In genomic region chr16:88530858-88531203, GRCh38 we compare ENCODE assay signal across 24 cellular contexts. TPM values are rescaled to one million over a fixed set of nuclear protein-coding genes. Genes with fewer than 3 reads are reported as not detected.
DNase-seq lines count a peak whose midpoint lies in the region; ATAC-seq and TF ChIP-seq lines count a peak whose summit lies in the region.
"Had no signal": no experiment of that assay in that cellular context is flagged by ENCODE, and none has a peak within 500 bp of the region (broad histone marks: within the 10 kb centered on the region; RNA-seq: fewer than 3 reads in every experiment).

No MANE protein-coding gene starts in this region.

- H3K27ac Mint-ChIP-seq in activated CD4-positive, alpha-beta T cell treated with anti-CD3 and anti-CD28 coated beads, Interleukin-2, amount 10 ng/mL, durations not matched to agents 24 days and 14 days: peak overlapping the region; percentile 57
- H3K27ac Mint-ChIP-seq in nephron: peak overlapping the region; percentile 20 to 87 (median 83)
- H3K27ac Mint-ChIP-seq: activated CD4-positive, alpha-beta memory T cell treated with anti-CD3 and anti-CD28 coated beads for 36 hours; activated naive CD4-positive, alpha-beta T cell treated with anti-CD3 and anti-CD28 coated beads, Interleukin-2, amount 10 ng/mL, durations not matched to agents 7 days and 5 days; activated T-helper 1 cell treated with anti-CD3 and anti-CD28 coated beads, Interleukin-12 subunit alpha, Interleukin-12 subunit beta, Interleukin-2, Interleukin-4 antibody, amounts not matched to agents 30 ng/mL and 10 ng/mL and 1 ng/mL, durations not matched to agents 14 hours and 24 hours and 36 hours; dendritic cell treated with granulocyte-macrophage colony-stimulating factor and Interleukin-4, amounts not matched to agents 40 ng/mL and 50 ng/mL, for 4 days had no signal

- no peak for ATAC-seq in GM19452 (IDR thresholded peaks at IDR 0.05; ENCODE audit: unreplicated experiment)
- no peak for ATAC-seq in GM21825 (IDR thresholded peaks at IDR 0.05; ENCODE audit: unreplicated experiment)
- ATAC-seq in HG03039 (IDR thresholded peaks at IDR 0.05; ENCODE audit: unreplicated experiment): no peak
- ATAC-seq: left lobe of liver; SK-N-SH treated with all-trans-retinoic acid at 6 μM for 48 hours; stimulated activated naive CD8-positive, alpha-beta T cell treated with anti-CD3 and anti-CD28 coated beads, Interleukin-15, Interleukin-2, amounts not matched to agents 100 U/mL and 50 U/mL, for 24 hours had no signal

- intact Hi-C loops in activated CD4-positive, alpha-beta T cell treated with anti-CD3 and anti-CD28 coated beads, Interleukin-2, amount 10 ng/mL, durations not matched to agents 24 days and 14 days (cut with micrococcal nuclease): loop anchor here (5.0 to 10.0 kb wide), 2 partner anchors 74 to 576 kb away; partner anchors contain the start of gene BANP

- H3K4me3 ChIP-seq in NB4 (ENCODE audit: low read depth, low read length): no peak overlapping the region
- H3K4me3 ChIP-seq: esophagus squamous epithelium, thoracic aorta had no signal

- TF ChIP-seq CTCF in NB4 (IDR thresholded peaks at IDR 0.05; ENCODE audit: low read depth, low read length) (no peak), nephron (IDR thresholded peaks at IDR 0.05; ENCODE audit: unreplicated experiment in 3 of 3) (no peak)

- H3K27me3 Mint-ChIP-seq in activated CD4-positive, alpha-beta T cell treated with anti-CD3 and anti-CD28 coated beads, Interleukin-2, amount 10 ng/mL, durations not matched to agents 24 days and 14 days: no peaks in the 10 kb centered on the region
- no peaks in the 10 kb centered on the region for H3K27me3 Mint-ChIP-seq in nephron (ENCODE audit: low read depth)
- H3K27me3 Mint-ChIP-seq: activated CD4-positive, alpha-beta memory T cell treated with anti-CD3 and anti-CD28 coated beads for 36 hours; activated naive CD4-positive, alpha-beta T cell treated with anti-CD3 and anti-CD28 coated beads, Interleukin-2, amount 10 ng/mL, durations not matched to agents 7 days and 5 days; naive B cell had no signal

- peaks cover 4% of the 10 kb centered on the region for H3K36me3 Mint-ChIP-seq in activated CD4-positive, alpha-beta T cell treated with anti-CD3 and anti-CD28 coated beads, Interleukin-2, amount 10 ng/mL, durations not matched to agents 24 days and 14 days (ENCODE audit: low read depth)
- H3K36me3 Mint-ChIP-seq in nephron (ENCODE audit: low read depth): peaks cover 6% of the 10 kb centered on the region
- H3K36me3 Mint-ChIP-seq: naive B cell had no signal

- H3K4me3 Mint-ChIP-seq in activated CD4-positive, alpha-beta T cell treated with anti-CD3 and anti-CD28 coated beads, Interleukin-2, amount 10 ng/mL, durations not matched to agents 24 days and 14 days: no peak overlapping the region
- peak overlapping the region; percentile 67 to 74 (median 70) for H3K4me3 Mint-ChIP-seq in nephron
- H3K4me3 Mint-ChIP-seq: activated CD4-positive, alpha-beta memory T cell treated with anti-CD3 and anti-CD28 coated beads for 36 hours; activated naive CD4-positive, alpha-beta T cell treated with anti-CD3 and anti-CD28 coated beads, Interleukin-2, amount 10 ng/mL, durations not matched to agents 7 days and 5 days; activated T-helper 1 cell treated with anti-CD3 and anti-CD28 coated beads, Interleukin-12 subunit alpha, Interleukin-12 subunit beta, Interleukin-2, Interleukin-4 antibody, amounts not matched to agents 30 ng/mL and 10 ng/mL and 1 ng/mL, durations not matched to agents 14 hours and 24 hours and 36 hours; dendritic cell treated with granulocyte-macrophage colony-stimulating factor and Interleukin-4, amounts not matched to agents 40 ng/mL and 50 ng/mL, for 4 days had no signal

- H3K4me1 Mint-ChIP-seq in activated CD4-positive, alpha-beta T cell treated with anti-CD3 and anti-CD28 coated beads, Interleukin-2, amount 10 ng/mL, durations not matched to agents 24 days and 14 days: peaks cover under 1% of the 10 kb centered on the region
- H3K4me1 Mint-ChIP-seq in nephron: peaks cover 8% of the 10 kb centered on the region

- H3K9me3 Mint-ChIP-seq in activated CD4-positive, alpha-beta T cell treated with anti-CD3 and anti-CD28 coated beads, Interleukin-2, amount 10 ng/mL, durations not matched to agents 24 days and 14 days: no peaks in the 10 kb centered on the region
- H3K9me3 Mint-ChIP-seq in nephron: no peaks in the 10 kb centered on the region
- H3K9me3 Mint-ChIP-seq: activated CD4-positive, alpha-beta memory T cell treated with anti-CD3 and anti-CD28 coated beads for 36 hours; activated naive CD4-positive, alpha-beta T cell treated with anti-CD3 and anti-CD28 coated beads, Interleukin-2, amount 10 ng/mL, durations not matched to agents 7 days and 5 days; activated T-helper 1 cell treated with anti-CD3 and anti-CD28 coated beads, Interleukin-12 subunit alpha, Interleukin-12 subunit beta, Interleukin-2, Interleukin-4 antibody, amounts not matched to agents 30 ng/mL and 10 ng/mL and 1 ng/mL, durations not matched to agents 14 hours and 24 hours and 36 hours; dendritic cell treated with granulocyte-macrophage colony-stimulating factor and Interleukin-4, amounts not matched to agents 40 ng/mL and 50 ng/mL, for 4 days; naive B cell had no signal

- no peak for TF ChIP-seq POLR2A in NB4 (IDR thresholded peaks at IDR 0.05; ENCODE audit: extremely low read depth, insufficient read length)

- DNase-seq in activated CD4-positive, alpha-beta T cell treated with anti-CD3 and anti-CD28 coated beads, Interleukin-2, amount 10 ng/mL, durations not matched to agents 24 days and 14 days: no peak
- DNase-seq in activated CD4-positive, alpha-beta T cell treated with anti-CD3 and anti-CD28 coated beads, Interleukin-2, amount 50 U/mL, for 48 hours: no peak
- DNase-seq in NB4 (ENCODE audit: low read depth) (peak; percentile 97), amniotic epithelial cell (ENCODE audit: low read depth) (peak; percentile 51)
- DNase-seq: activated CD4-positive, alpha-beta memory T cell treated with anti-CD3 and anti-CD28 coated beads for 36 hours; activated CD8-positive, alpha-beta memory T cell treated with anti-CD3 and anti-CD28 coated beads, Interleukin-2, amount 50 U/mL, for 4 hours; activated naive CD4-positive, alpha-beta T cell treated with anti-CD3 and anti-CD28 coated beads, Interleukin-2, amount 10 ng/mL, durations not matched to agents 7 days and 5 days; anterior cingulate cortex; esophagus squamous epithelium; foreskin melanocyte; GOT3; naive B cell; NCI-H1105 treated with DMSO at 0.1 percent for 48 hours; NCI-H2081 treated with DMSO at 0.1 percent for 48 hours; stimulated activated naive CD8-positive, alpha-beta T cell treated with anti-CD3 and anti-CD28 coated beads, Interleukin-15, Interleukin-2, amounts not matched to agents 100 U/mL and 50 U/mL, for 24 hours had no signal

RNA-seq across cellular contexts. Expression of gene ZC3H18, which starts 39.4 kb away (rescaled TPM):
- total RNA-seq in activated CD4-positive, alpha-beta T cell treated with anti-CD3 and anti-CD28 coated beads, Interleukin-2, amount 10 ng/mL, durations not matched to agents 24 days and 14 days: 106 and 118 TPM in 2 replicates

Comparison
In these comparisons a context has a peak if more than half of its experiments do, and no peak if none do; other contexts are left out.
1. DNase-seq: peak in NB4 (single experiment) and amniotic epithelial cell (single experiment); none in activated CD4-positive, alpha-beta T cell treated with anti-CD3 and anti-CD28 coated beads, Interleukin-2, amount 10 ng/mL, durations not matched to agents 24 days and 14 days (single experiment) and activated CD4-positive, alpha-beta T cell treated with anti-CD3 and anti-CD28 coated beads, Interleukin-2, amount 50 U/mL, for 48 hours (0 of 2).